Comparison of ENCODE assay signal across 1 cellular context in the genomic region with DNA sequence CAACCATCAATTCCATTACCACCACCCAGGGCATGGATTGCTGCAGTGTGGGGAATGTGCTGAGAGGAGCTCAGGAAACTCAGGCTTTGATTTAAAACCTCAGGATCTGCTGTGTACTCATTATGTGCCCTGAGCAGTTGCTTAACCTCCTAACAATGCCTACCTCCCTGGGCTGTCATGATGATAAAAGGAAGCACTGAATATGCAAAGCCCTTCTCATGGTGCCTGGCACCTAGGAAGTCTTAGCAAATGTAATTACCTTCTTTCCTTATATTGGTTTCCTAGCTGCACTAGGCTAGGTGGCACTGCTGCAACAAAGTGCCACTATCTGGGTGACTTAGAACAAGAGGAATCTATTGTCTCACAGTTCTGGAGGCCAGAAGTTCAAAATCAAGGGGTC.
TF ChIP-seq lines count a peak whose summit lies in the region.

No MANE protein-coding gene starts in this region.

TF ChIP-seq in WTC11, 78 proteins besides CTCF, POLR2A, EP300 and RAD21 (continued from another document):
- TF ChIP-seq, protein P1, sequence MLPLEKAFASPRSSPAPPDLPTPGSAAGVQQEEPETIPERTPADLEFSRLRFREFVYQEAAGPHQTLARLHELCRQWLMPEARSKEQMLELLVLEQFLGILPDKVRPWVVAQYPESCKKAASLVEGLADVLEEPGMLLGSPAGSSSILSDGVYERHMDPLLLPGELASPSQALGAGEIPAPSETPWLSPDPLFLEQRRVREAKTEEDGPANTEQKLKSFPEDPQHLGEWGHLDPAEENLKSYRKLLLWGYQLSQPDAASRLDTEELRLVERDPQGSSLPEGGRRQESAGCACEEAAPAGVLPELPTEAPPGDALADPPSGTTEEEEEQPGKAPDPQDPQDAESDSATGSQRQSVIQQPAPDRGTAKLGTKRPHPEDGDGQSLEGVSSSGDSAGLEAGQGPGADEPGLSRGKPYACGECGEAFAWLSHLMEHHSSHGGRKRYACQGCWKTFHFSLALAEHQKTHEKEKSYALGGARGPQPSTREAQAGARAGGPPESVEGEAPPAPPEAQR (CRISPR knock-in tag; IDR thresholded peaks at IDR 0.05) = no peak
TF ChIP-seq in WTC11: peak in this region for 0.
